In genomic region chr11:102398297-102398696, GRCh38 we compare ENCODE assay signal across 23 cellular contexts. TPM values are rescaled to one million over a fixed set of nuclear protein-coding genes. Genes with fewer than 3 reads are reported as not detected.
DNase-seq lines count a peak whose midpoint lies in the region; ATAC-seq, FAIRE-seq and TF ChIP-seq lines count a peak whose summit lies in the region.
"Had no signal": no experiment of that assay in that cellular context is flagged by ENCODE, and none has a peak within 500 bp of the region (broad histone marks: within the 10 kb centered on the region; RNA-seq: fewer than 3 reads in every experiment).

No MANE protein-coding gene starts in this region.

- H3K4me1 ChIP-seq in thyroid gland (peaks cover 36 to 42% of the 10 kb centered on the region in 2 donors), upper lobe of right lung (no peaks in the 10 kb centered on the region)
- H3K4me1 ChIP-seq: BE2C had no signal

- no peaks in the 10 kb centered on the region for H3K9me3 Mint-ChIP-seq in activated T-cell treated with anti-CD3 and anti-CD28 coated beads, Interleukin-2, amount 50 U/mL, for 24 hours
- H3K9me3 Mint-ChIP-seq: CD8-positive, alpha-beta memory T cell had no signal

- H3K4me1 Mint-ChIP-seq in activated T-cell treated with anti-CD3 and anti-CD28 coated beads, Interleukin-2, amount 50 U/mL, for 24 hours (ENCODE audit: low read depth), result peaks cover 77% of the 10 kb centered on the region

- H3K27ac Mint-ChIP-seq in activated T-cell treated with anti-CD3 and anti-CD28 coated beads, Interleukin-2, amount 50 U/mL, for 24 hours, result peak overlapping the region; percentile 64

- DNase-seq in activated T-cell treated with anti-CD3 and anti-CD28 coated beads, Interleukin-2, amount 50 U/mL, for 24 hours, result no peak
- no peak for DNase-seq in activated T-cell treated with anti-CD3 and anti-CD28 coated beads, Interleukin-2, amount 50 U/mL, for 48 hours
- DNase-seq in thyroid gland (no peak), upper lobe of right lung (no peak), NCI-H345 treated with DMSO at 0.1 percent for 48 hours (lab: John Stamatoyannopoulos, UW; ENCODE audit: unreplicated experiment) (no peak)
- DNase-seq: BE2C; CD8-positive, alpha-beta memory T cell; DMS53; EL; NCI-H1105; NCI-H1694; NCI-H2107; NCI-H2227 treated with DMSO at 0.1 percent for 48 hours; NCI-H524; NCI-H82; PC-3; RPMI8226; SIG-M5 had no signal

- peaks cover 95% of the 10 kb centered on the region for H3K36me3 Mint-ChIP-seq in activated T-cell treated with anti-CD3 and anti-CD28 coated beads, Interleukin-2, amount 50 U/mL, for 24 hours (ENCODE audit: low read depth)

- H4K20me1 ChIP-seq in SU-DHL-6 (ENCODE audit: low read depth, low read length), result no peaks in the 10 kb centered on the region

- intact Hi-C loops in thyroid gland (cut with DNase I) (loop anchor here (10.0 kb wide), 1 partner anchor 53 kb away; the partner anchor contains the start of gene BIRC2), upper lobe of right lung (cut with DNase I) (loop anchor here (10.0 kb wide), 1 partner anchor 87 kb away; no protein-coding TSS in a partner anchor)

- WGBS in thyroid gland, 2 donors, result 87 to 96% methylated on average over 2 of the region's 2 CpGs

- H3K27me3 Mint-ChIP-seq in activated T-cell treated with anti-CD3 and anti-CD28 coated beads, Interleukin-2, amount 50 U/mL, for 24 hours, result no peaks in the 10 kb centered on the region
- H3K27me3 Mint-ChIP-seq: CD8-positive, alpha-beta memory T cell had no signal

- no peaks in the 10 kb centered on the region for H3K9me2 ChIP-seq in SU-DHL-6 (replicated peaks; ENCODE audit: insufficient read depth, low read length)

- H3K36me3 ChIP-seq in SU-DHL-6 (ENCODE audit: low read length), result peaks cover 64% of the 10 kb centered on the region
- peaks cover 10% of the 10 kb centered on the region in 2 donors for H3K36me3 ChIP-seq in thyroid gland
- peaks cover 85% of the 10 kb centered on the region for H3K36me3 ChIP-seq in upper lobe of right lung

- no peak overlapping the region for H3K4me2 ChIP-seq in SU-DHL-6 (ENCODE audit: low read depth, low read length, poor library complexity, severe bottlenecking)

- H3K4me3 ChIP-seq in SU-DHL-6 (ENCODE audit: insufficient read depth, low read length, poor library complexity, severe bottlenecking), result no peak overlapping the region
- no peak overlapping the region for H3K4me3 ChIP-seq in thyroid gland (replicated peaks in 1 of 3)
- H3K4me3 ChIP-seq in upper lobe of right lung, result no peak overlapping the region
- H3K4me3 ChIP-seq: GM12878, K562 had no signal

- no peak overlapping the region for H3K4me3 Mint-ChIP-seq in activated T-cell treated with anti-CD3 and anti-CD28 coated beads, Interleukin-2, amount 50 U/mL, for 24 hours

- H3K27me3 ChIP-seq in SU-DHL-6 (ENCODE audit: low read length) (no peaks in the 10 kb centered on the region), thyroid gland (no peaks in the 10 kb centered on the region), upper lobe of right lung (no peaks in the 10 kb centered on the region)
- H3K27me3 ChIP-seq: BE2C had no signal

- H3K9me3 ChIP-seq in SU-DHL-6 (ENCODE audit: insufficient read depth, low read length) (no peaks in the 10 kb centered on the region), thyroid gland (no peaks in the 10 kb centered on the region), upper lobe of right lung (no peaks in the 10 kb centered on the region)
- H3K9me3 ChIP-seq: BE2C had no signal

- H3K27ac ChIP-seq in SU-DHL-6 (ENCODE audit: low read depth, low read length) (peak overlapping the region; percentile 54; the same call in 1 of the 2 replicates), thyroid gland (peak overlapping the region; percentile 18 to 84 (median 61)), upper lobe of right lung (no peak overlapping the region)

- no peak overlapping the region for H2AFZ ChIP-seq in SU-DHL-6 (ENCODE audit: low read depth, low read length, severe bottlenecking)

- peak; percentile 33 for FAIRE-seq in islet of Langerhans (lab: Jason Lieb, UNC)
- FAIRE-seq: GM12878, GM18507, K562 had no signal

- H3K9ac ChIP-seq in SU-DHL-6 (ENCODE audit: low read length), result no peak overlapping the region

- TF ChIP-seq POLR2A in thyroid gland (IDR thresholded peaks at IDR 0.05), result no peak

- peaks cover 20% of the 10 kb centered on the region for H3K79me2 ChIP-seq in SU-DHL-6 (ENCODE audit: insufficient read depth, low read length)

- no peak for ATAC-seq in upper lobe of right lung
- ATAC-seq: GM12878, K562, PC-3 had no signal

- H3F3A ChIP-seq in SU-DHL-6 (ENCODE audit: insufficient read depth), result peaks cover 66% of the 10 kb centered on the region

- no peak for TF ChIP-seq CTCF in SU-DHL-6 (IDR thresholded peaks at IDR 0.05; ENCODE audit: insufficient read depth, low read length, poor library complexity, severe bottlenecking)
- no peak for TF ChIP-seq CTCF in thyroid gland (IDR thresholded peaks at IDR 0.05)
- no peak for TF ChIP-seq CTCF in upper lobe of right lung (IDR thresholded peaks at IDR 0.05)

RNA-seq across cellular contexts. Expression of gene BIRC2, which starts 51.3 kb away (rescaled TPM):
- total RNA-seq in thyroid gland (100 to 1,000 TPM in 1 of 4 donors, 10 to 100 TPM in 3; 43.9 to 152 (median 72.9) TPM), upper lobe of right lung (44.1 TPM)

RNA-seq across cellular contexts. Expression of gene TMEM123, which starts 54.3 kb away (rescaled TPM):
- total RNA-seq in thyroid gland (100 to 1,000 TPM; 282 to 506 (median 336) TPM), upper lobe of right lung (203 TPM)
